8 cellular contexts compared by ENCODE assay signal in genomic region chr3:152443212-152444023, GRCh38.
DNase-seq lines count a peak whose midpoint lies in the region; ATAC-seq, FAIRE-seq and TF ChIP-seq lines count a peak whose summit lies in the region.

No MANE protein-coding gene starts in this region.

- H3K4me3 Mint-ChIP-seq in natural killer cell = no peak overlapping the region

- RAD21 ChIA-PET in GM12878 (lab: Charles Lee; ENCODE audit: unreplicated experiment) = interaction anchor here (0.7 to 8.4 kb wide), 60 partner anchors 8 to 524 kb away, joined by 3 to 138 read pairs (median 4); partner anchors contain the start of gene MBNL1

- no peaks in the 10 kb centered on the region for H3K9me3 Mint-ChIP-seq in natural killer cell

- no peaks in the 10 kb centered on the region for H3K27me3 ChIP-seq in GM12878 (replicated peaks in 1 of 2; ENCODE audit: control insufficient read depth in 2 of 2, insufficient read depth in 2 of 2, low read length in 1 of 2)

- in situ Hi-C loops in GM12878 (cut with MboI) = loop anchor here (5.0 kb wide), 2 partner anchors 266 to 371 kb away; no protein-coding TSS in a partner anchor

- BruUV-seq in GM12878 (replicated peaks; lab: Mats Ljungman, UMichigan) = no TSS peak

- H3K27ac Mint-ChIP-seq in natural killer cell = peak overlapping the region; percentile 84 to 85

- WGBS in GM12878 (ENCODE audit: insufficient coverage, insufficient replicate concordance, low lambda C conversion rate, missing lambda C conversion rate) = 29% methylated on average over 3 of the region's 3 CpGs

- TF ChIP-seq RAD21 in GM12878 (IDR thresholded peaks at IDR 0.05; ENCODE audit: insufficient read depth, low read depth, low read length) = no peak

- TF ChIP-seq POLR2A in GM12878 (IDR thresholded peaks at IDR 0.05; ENCODE audit: low read depth, low read length) = no peak

- SMC1A ChIA-PET in GM12878 (lab: Charles Lee; ENCODE audit: uncharacterized antibody, unreplicated experiment) = interaction anchor here (0.6 to 7.9 kb wide), 82 partner anchors 8 to 1164 kb away, joined by 3 to 211 read pairs (median 4); partner anchors contain the start of gene MBNL1

- H4K20me1 ChIP-seq in GM12878 (ENCODE audit: control insufficient read depth, insufficient read depth) = no peaks in the 10 kb centered on the region

- peak; percentile 37 for DNase-seq in GM12865 (ENCODE audit: low read depth)
- DNase-seq in GM12878 (ENCODE audit: low read depth, low spot score) = no peak
- no peak for DNase-seq in natural killer cell
- no peak for DNase-seq in NCI-H146 treated with DMSO at 0.1 percent for 48 hours (lab: John Stamatoyannopoulos, UW; ENCODE audit: unreplicated experiment)
- DNase-seq in NCI-H510A (lab: John Stamatoyannopoulos, UW) = no peak

- no peaks in the 10 kb centered on the region for H3K36me3 Mint-ChIP-seq in natural killer cell

- peaks cover 4 to 15% of the 10 kb centered on the region in 2 experiments for H3K36me3 ChIP-seq in GM12878 (ENCODE audit: control insufficient read depth in 2 of 2, insufficient read depth in 2 of 2, low read length in 1 of 2)

- peak overlapping the region; percentile 50 for H3K4me2 ChIP-seq in GM12878 (ENCODE audit: control insufficient read depth, insufficient read depth)

- H3K27ac ChIP-seq in GM12878 (ENCODE audit: control insufficient read depth, insufficient read depth) = peak overlapping the region; percentile 45; the same call in 1 of the 2 replicates

- no peak overlapping the region for H3K9ac ChIP-seq in GM12878 (ENCODE audit: control insufficient read depth, insufficient read depth, low read length)

- H2AFZ ChIP-seq in GM12878 (ENCODE audit: control insufficient read depth, low read depth, low read length) = no peak overlapping the region

- FAIRE-seq in GM12878 (lab: Jason Lieb, UNC) = peak; percentile 31

- intact Hi-C loops in GM12878 (cut with micrococcal nuclease; ENCODE audit: unreplicated experiment) = loop anchor here (1.0 to 5.0 kb wide), 4 partner anchors 86 to 371 kb away; no protein-coding TSS in a partner anchor
- intact Hi-C loops in natural killer cell (cut with micrococcal nuclease) = loop anchor here (1.0 to 10.0 kb wide), 3 partner anchors 119 to 371 kb away; no protein-coding TSS in a partner anchor

- peaks cover 67 to 68% of the 10 kb centered on the region in 2 donors for H3K4me1 Mint-ChIP-seq in natural killer cell

- TF ChIP-seq CTCF in GM12865 (IDR thresholded peaks at IDR 0.05; ENCODE audit: insufficient read depth, low read depth, low read length, missing control alignments) = no peak
- TF ChIP-seq CTCF in GM12878 (IDR thresholded peaks at IDR 0.05 in 2 of 3, conservative IDR thresholded peaks at IDR 0.05 in 1 of 3; ENCODE audit: control insufficient read depth in 2 of 3, extremely low read depth in 1 of 3, insufficient read depth in 1 of 3, low read depth in 3 of 3, low read length in 3 of 3) = no peak
- no peak for TF ChIP-seq CTCF in natural killer cell (IDR thresholded peaks at IDR 0.05)

- H3K79me2 ChIP-seq in GM12878 (ENCODE audit: control insufficient read depth, insufficient read depth, low read length) = peaks cover 56% of the 10 kb centered on the region

- no peak overlapping the region for H3K4me3 ChIP-seq in GM12865 (ENCODE audit: low read depth, low read length)
- H3K4me3 ChIP-seq in GM12878 = no peak overlapping the region

- H3K27me3 Mint-ChIP-seq in natural killer cell (ENCODE audit: low read depth in 2 of 2) = no peaks in the 10 kb centered on the region

- H3K9me3 ChIP-seq in GM12878 (replicated peaks; ENCODE audit: control insufficient read depth, insufficient read depth, low read length) = peaks cover 4% of the 10 kb centered on the region

- peaks cover 13% of the 10 kb centered on the region; the same call in 1 of the 2 replicates for H3K4me1 ChIP-seq in GM12878 (ENCODE audit: control insufficient read depth, insufficient read depth, low read length)

- CTCF ChIA-PET in GM12878 (lab: Yijun Ruan, JAX) = interaction anchor here (0.7 to 13.5 kb wide), 63 partner anchors 8 to 524 kb away, joined by 3 to 282 read pairs (median 5); no protein-coding TSS in a partner anchor

- ATAC-seq in HG03354 (IDR thresholded peaks at IDR 0.05; ENCODE audit: poor library complexity, severe bottlenecking, unreplicated experiment) = peak; percentile 54
- peak; percentile 75 for ATAC-seq in GM12878
- ATAC-seq in natural killer cell = peak in 2 of 3 donors; percentile 33 to 57
- no peak for ATAC-seq in HG02623 (IDR thresholded peaks at IDR 0.05; ENCODE audit: unreplicated experiment)
- ATAC-seq in GM21737 (IDR thresholded peaks at IDR 0.05; ENCODE audit: unreplicated experiment) = no peak

- no peak for TF ChIP-seq EP300 in GM12878 (IDR thresholded peaks at IDR 0.05; ENCODE audit: borderline replicate concordance in 1 of 2, control insufficient read depth in 1 of 2, low read depth in 2 of 2, low read length in 2 of 2)

- POLR2A ChIA-PET in GM12878 (lab: Charles Lee) = interaction anchor here (0.7 to 1.5 kb wide), 4 partner anchors 14 to 255 kb away, joined by 3 to 4 read pairs (median 3); no protein-coding TSS in a partner anchor

TF ChIP-seq in GM12878, 131 proteins besides CTCF, POLR2A, EP300 and RAD21:
- TF ChIP-seq JUND (IDR thresholded peaks at IDR 0.05; ENCODE audit: low read depth, low read length) (no peak), TCF3 (IDR thresholded peaks at IDR 0.05; ENCODE audit: borderline replicate concordance, insufficient read depth, low read depth, low read length) (no peak), MYB (IDR thresholded peaks at IDR 0.05; ENCODE audit: borderline replicate concordance, low read depth, low read length) (no peak), ATF2 (IDR thresholded peaks at IDR 0.05; ENCODE audit: low read length) (0 out of 2 replicates have a peak, but pooled peaks have one; percentile 31), MXI1 (IDR thresholded peaks at IDR 0.05; ENCODE audit: low read depth, low read length) (no peak), REST (IDR thresholded peaks at IDR 0.05; ENCODE audit: low read depth, low read length) (no peak), SMARCA5 (IDR thresholded peaks at IDR 0.05) (no peak), PAX8 (IDR thresholded peaks at IDR 0.05) (no peak), MEF2A (IDR thresholded peaks at IDR 0.05; ENCODE audit: insufficient read depth, low read depth, low read length) (0 out of 2 replicates have a peak, but pooled peaks have one; percentile 4)
TF ChIP-seq in GM12878: peak in this region for 2.

Comparison
In these comparisons a context has a peak if more than half of its experiments do, and no peak if none do; other contexts are left out.
1. ATAC-seq: peak in HG03354 (single experiment), GM12878 (single experiment) and natural killer cell (2 of 3); none in HG02623 (single experiment) and GM21737 (single experiment).